19 cellular contexts compared by ENCODE assay signal in the genomic region with DNA sequence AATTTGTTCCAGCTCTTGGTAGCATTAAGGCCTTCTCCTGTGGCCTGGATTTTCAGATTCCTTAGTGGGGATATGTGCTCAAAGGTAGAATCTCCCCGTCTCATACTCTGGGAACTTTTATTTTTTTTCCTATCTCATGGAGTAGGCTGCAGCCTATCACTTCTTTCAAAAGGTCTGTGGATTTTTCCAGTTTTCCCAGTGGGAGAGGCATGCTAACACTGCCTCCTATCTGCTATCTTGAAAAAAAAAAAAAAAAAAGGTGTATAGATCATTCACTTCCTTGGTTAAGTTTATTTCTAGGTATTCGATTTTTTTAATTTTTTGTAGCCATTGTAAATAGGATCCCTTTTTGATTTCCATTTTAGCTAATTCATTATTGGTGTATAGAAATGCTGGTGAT.
"Had no signal": no experiment of that assay in that cellular context is flagged by ENCODE, and none has a peak within 500 bp of the region (broad histone marks: within the 10 kb centered on the region; RNA-seq: fewer than 3 reads in every experiment).

No MANE protein-coding gene starts in this region.

- DNase-seq: activated CD4-positive, alpha-beta memory T cell treated with anti-CD3 and anti-CD28 coated beads for 36 hours; activated CD4-positive, alpha-beta T cell treated with anti-CD3 and anti-CD28 coated beads for 36 hours; activated CD8-positive, alpha-beta memory T cell treated with anti-CD3 and anti-CD28 coated beads, Interleukin-2, amount 10 ng/mL, durations not matched to agents 7 days and 5 days; activated naive CD4-positive, alpha-beta T cell treated with anti-CD3 and anti-CD28 coated beads, Interleukin-2, amount 10 ng/mL, durations not matched to agents 7 days and 5 days; activated T-cell treated with anti-CD3 and anti-CD28 coated beads, Interleukin-2, amount 50 U/mL, for 1 hour; glutamatergic neuron; hypothalamus; left ventricle myocardium superior; naive thymus-derived CD8-positive, alpha-beta T cell; right cardiac atrium; stimulated activated CD4-positive, alpha-beta T cell treated with anti-CD3 and anti-CD28 coated beads, Interleukin-4, amount 100 ng/mL, for 4 hours; stimulated activated CD8-positive, alpha-beta memory T cell treated with anti-CD3 and anti-CD28 coated beads, Interleukin-4, amount 100 ng/mL, for 48 hours; T-helper 17 cell; upper lobe of left lung had no signal

- ATAC-seq: activated CD4-positive, alpha-beta T cell treated with anti-CD3 and anti-CD28 coated beads for 36 hours; activated CD8-positive, alpha-beta memory T cell treated with anti-CD3 and anti-CD28 coated beads, Interleukin-2, amount 10 ng/mL, durations not matched to agents 7 days and 5 days; esophagus mucosa; left ventricle myocardium superior; naive thymus-derived CD8-positive, alpha-beta T cell; right cardiac atrium; T-helper 17 cell had no signal

- H3K27me3 Mint-ChIP-seq: activated CD4-positive, alpha-beta memory T cell treated with anti-CD3 and anti-CD28 coated beads for 36 hours; activated CD8-positive, alpha-beta memory T cell treated with anti-CD3 and anti-CD28 coated beads, Interleukin-2, amount 10 ng/mL, durations not matched to agents 7 days and 5 days; activated naive CD4-positive, alpha-beta T cell treated with anti-CD3 and anti-CD28 coated beads, Interleukin-2, amount 10 ng/mL, durations not matched to agents 7 days and 5 days; memory B cell; stimulated activated naive CD8-positive, alpha-beta T cell treated with anti-CD3 and anti-CD28 coated beads, Interleukin-15, Interleukin-2, amounts not matched to agents 100 ng/mL and 50 ng/mL, for 24 hours; T-helper 17 cell had no signal

- H3K27ac Mint-ChIP-seq: activated CD4-positive, alpha-beta memory T cell treated with anti-CD3 and anti-CD28 coated beads for 36 hours; activated CD4-positive, alpha-beta T cell treated with anti-CD3 and anti-CD28 coated beads for 36 hours; activated CD8-positive, alpha-beta memory T cell treated with anti-CD3 and anti-CD28 coated beads, Interleukin-2, amount 10 ng/mL, durations not matched to agents 7 days and 5 days; activated naive CD4-positive, alpha-beta T cell treated with anti-CD3 and anti-CD28 coated beads, Interleukin-2, amount 10 ng/mL, durations not matched to agents 7 days and 5 days; stimulated activated naive CD8-positive, alpha-beta T cell treated with anti-CD3 and anti-CD28 coated beads, Interleukin-15, Interleukin-2, amounts not matched to agents 100 ng/mL and 50 ng/mL, for 24 hours; T-helper 17 cell had no signal

- H3K4me1 Mint-ChIP-seq: activated CD4-positive, alpha-beta T cell treated with anti-CD3 and anti-CD28 coated beads for 36 hours; activated naive CD4-positive, alpha-beta T cell treated with anti-CD3 and anti-CD28 coated beads, Interleukin-2, amount 10 ng/mL, durations not matched to agents 7 days and 5 days had no signal

- H3K4me3 Mint-ChIP-seq: activated CD4-positive, alpha-beta memory T cell treated with anti-CD3 and anti-CD28 coated beads for 36 hours; activated CD4-positive, alpha-beta T cell treated with anti-CD3 and anti-CD28 coated beads for 36 hours; activated CD8-positive, alpha-beta memory T cell treated with anti-CD3 and anti-CD28 coated beads, Interleukin-2, amount 10 ng/mL, durations not matched to agents 7 days and 5 days; activated naive CD4-positive, alpha-beta T cell treated with anti-CD3 and anti-CD28 coated beads, Interleukin-2, amount 10 ng/mL, durations not matched to agents 7 days and 5 days; memory B cell; naive thymus-derived CD8-positive, alpha-beta T cell; stimulated activated naive CD8-positive, alpha-beta T cell treated with anti-CD3 and anti-CD28 coated beads, Interleukin-15, Interleukin-2, amounts not matched to agents 100 ng/mL and 50 ng/mL, for 24 hours; T-helper 17 cell had no signal

- H3K4me3 ChIP-seq: ascending aorta, skin epidermis, upper lobe of left lung had no signal

- H3K36me3 Mint-ChIP-seq: activated naive CD4-positive, alpha-beta T cell treated with anti-CD3 and anti-CD28 coated beads, Interleukin-2, amount 10 ng/mL, durations not matched to agents 7 days and 5 days had no signal
